ENCODE assay signal across 1 cellular context in the genomic region with DNA sequence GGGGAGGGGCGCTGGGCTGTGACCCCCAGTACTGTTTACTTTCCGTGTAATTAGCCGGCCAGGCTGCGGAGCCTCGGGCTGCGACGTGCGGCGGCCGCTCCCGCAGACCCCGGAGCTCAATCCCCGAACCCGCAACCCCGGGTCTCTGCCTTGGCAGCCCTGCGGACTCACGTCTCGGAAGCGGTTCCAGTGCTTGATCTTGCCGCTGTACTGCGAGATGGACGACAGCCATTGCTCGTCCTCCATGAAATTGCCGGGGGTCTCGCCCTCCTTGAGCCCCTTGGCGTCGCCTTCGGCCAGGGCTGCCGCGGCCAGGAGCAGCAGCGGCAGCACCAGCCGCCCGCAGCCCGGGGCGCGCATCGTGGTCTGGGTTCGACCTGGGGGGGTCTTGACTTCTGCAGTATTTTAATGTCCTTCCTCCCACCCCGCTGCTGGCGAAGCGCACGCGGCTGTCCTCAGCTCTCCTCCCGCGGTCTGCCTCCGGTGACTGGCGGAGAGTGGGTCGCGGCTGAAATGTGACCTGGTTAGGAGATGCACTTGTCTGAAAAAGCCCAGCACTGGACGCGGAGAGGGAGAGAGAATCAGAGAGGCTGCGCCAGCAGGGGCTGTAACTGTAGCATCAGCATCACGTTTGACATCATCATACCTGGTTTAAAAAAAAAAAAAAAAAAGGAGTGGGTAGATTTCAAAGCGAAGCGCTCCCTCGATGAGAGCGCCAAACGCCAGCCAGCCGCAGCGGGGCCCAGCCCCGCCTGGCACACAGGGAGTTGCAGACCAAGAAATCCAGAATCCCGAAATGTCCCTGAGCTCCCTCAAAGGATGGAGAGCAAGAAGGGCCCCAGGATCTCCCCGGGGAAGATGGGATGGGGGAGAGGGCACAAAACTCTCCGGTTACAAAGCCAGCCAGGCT.
TF ChIP-seq lines count a peak whose summit lies in the region.

A gene with protein sequence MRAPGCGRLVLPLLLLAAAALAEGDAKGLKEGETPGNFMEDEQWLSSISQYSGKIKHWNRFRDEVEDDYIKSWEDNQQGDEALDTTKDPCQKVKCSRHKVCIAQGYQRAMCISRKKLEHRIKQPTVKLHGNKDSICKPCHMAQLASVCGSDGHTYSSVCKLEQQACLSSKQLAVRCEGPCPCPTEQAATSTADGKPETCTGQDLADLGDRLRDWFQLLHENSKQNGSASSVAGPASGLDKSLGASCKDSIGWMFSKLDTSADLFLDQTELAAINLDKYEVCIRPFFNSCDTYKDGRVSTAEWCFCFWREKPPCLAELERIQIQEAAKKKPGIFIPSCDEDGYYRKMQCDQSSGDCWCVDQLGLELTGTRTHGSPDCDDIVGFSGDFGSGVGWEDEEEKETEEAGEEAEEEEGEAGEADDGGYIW (minus strand): TSS at position 583 of the 910 bp plus-strand sequence. CDS start 223 bp downstream, at position 360.

TF ChIP-seq in liver, 16 proteins besides CTCF, POLR2A, EP300 and RAD21 (continued from another document):
- TF ChIP-seq, protein P1, sequence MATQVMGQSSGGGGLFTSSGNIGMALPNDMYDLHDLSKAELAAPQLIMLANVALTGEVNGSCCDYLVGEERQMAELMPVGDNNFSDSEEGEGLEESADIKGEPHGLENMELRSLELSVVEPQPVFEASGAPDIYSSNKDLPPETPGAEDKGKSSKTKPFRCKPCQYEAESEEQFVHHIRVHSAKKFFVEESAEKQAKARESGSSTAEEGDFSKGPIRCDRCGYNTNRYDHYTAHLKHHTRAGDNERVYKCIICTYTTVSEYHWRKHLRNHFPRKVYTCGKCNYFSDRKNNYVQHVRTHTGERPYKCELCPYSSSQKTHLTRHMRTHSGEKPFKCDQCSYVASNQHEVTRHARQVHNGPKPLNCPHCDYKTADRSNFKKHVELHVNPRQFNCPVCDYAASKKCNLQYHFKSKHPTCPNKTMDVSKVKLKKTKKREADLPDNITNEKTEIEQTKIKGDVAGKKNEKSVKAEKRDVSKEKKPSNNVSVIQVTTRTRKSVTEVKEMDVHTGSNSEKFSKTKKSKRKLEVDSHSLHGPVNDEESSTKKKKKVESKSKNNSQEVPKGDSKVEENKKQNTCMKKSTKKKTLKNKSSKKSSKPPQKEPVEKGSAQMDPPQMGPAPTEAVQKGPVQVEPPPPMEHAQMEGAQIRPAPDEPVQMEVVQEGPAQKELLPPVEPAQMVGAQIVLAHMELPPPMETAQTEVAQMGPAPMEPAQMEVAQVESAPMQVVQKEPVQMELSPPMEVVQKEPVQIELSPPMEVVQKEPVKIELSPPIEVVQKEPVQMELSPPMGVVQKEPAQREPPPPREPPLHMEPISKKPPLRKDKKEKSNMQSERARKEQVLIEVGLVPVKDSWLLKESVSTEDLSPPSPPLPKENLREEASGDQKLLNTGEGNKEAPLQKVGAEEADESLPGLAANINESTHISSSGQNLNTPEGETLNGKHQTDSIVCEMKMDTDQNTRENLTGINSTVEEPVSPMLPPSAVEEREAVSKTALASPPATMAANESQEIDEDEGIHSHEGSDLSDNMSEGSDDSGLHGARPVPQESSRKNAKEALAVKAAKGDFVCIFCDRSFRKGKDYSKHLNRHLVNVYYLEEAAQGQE (IDR thresholded peaks at IDR 0.05) = no peak
